ENCODE assay signal across 29 cellular contexts in genomic region chr16:27303256-27304100, GRCh38. TPM values are rescaled to one million over a fixed set of nuclear protein-coding genes. Genes with fewer than 3 reads are reported as not detected.
A peak's percentile ranks its signal among the peaks of the same experiment; 100 is the strongest.
DNase-seq lines count a peak whose midpoint lies in the region; ATAC-seq and TF ChIP-seq lines count a peak whose summit lies in the region.
"Had no signal": no experiment of that assay in that cellular context is flagged by ENCODE, and none has a peak within 500 bp of the region (broad histone marks: within the 10 kb centered on the region; RNA-seq: fewer than 3 reads in every experiment).

No MANE protein-coding gene starts in this region.

- H3K27ac ChIP-seq in DOHH2 (ENCODE audit: low read depth, low read length) (0 out of 2 replicates have a peak overlapping the region, but pooled peaks have one; percentile 98), GM23248 (no peak overlapping the region)
- H3K27ac ChIP-seq: brain microvascular endothelial cell, prostate gland had no signal

- ATAC-seq in HG02571 (IDR thresholded peaks at IDR 0.05; ENCODE audit: unreplicated experiment), result no peak

- H3K36me3 ChIP-seq in DOHH2 (ENCODE audit: control insufficient read depth, low read length) (no peaks in the 10 kb centered on the region), GM23248 (ENCODE audit: low read depth) (no peaks in the 10 kb centered on the region)
- H3K36me3 ChIP-seq: brain microvascular endothelial cell, prostate gland had no signal

- no peaks in the 10 kb centered on the region for H4K20me1 ChIP-seq in DOHH2 (ENCODE audit: control insufficient read depth, insufficient read depth, low read depth, low read length)
- no peaks in the 10 kb centered on the region for H4K20me1 ChIP-seq in GM23248 (ENCODE audit: insufficient read depth)

- intact Hi-C loops in dendritic cell treated with granulocyte-macrophage colony-stimulating factor and Interleukin-4, amounts not matched to agents 40 ng/mL and 50 ng/mL, for 4 days (cut with micrococcal nuclease), result no loop called here

- no peaks in the 10 kb centered on the region for H3K36me3 Mint-ChIP-seq in dendritic cell treated with granulocyte-macrophage colony-stimulating factor and Interleukin-4, amounts not matched to agents 40 ng/mL and 50 ng/mL, for 4 days (ENCODE audit: low read depth)
- no peaks in the 10 kb centered on the region for H3K36me3 Mint-ChIP-seq in nephron progenitor cell (ENCODE audit: low read depth)
- H3K36me3 Mint-ChIP-seq: activated CD4-positive, alpha-beta memory T cell treated with anti-CD3 and anti-CD28 coated beads for 36 hours; type B pancreatic cell had no signal

- H3K9me3 ChIP-seq in DOHH2 (ENCODE audit: control insufficient read depth, insufficient read depth, low read length) (peaks cover 4% of the 10 kb centered on the region; the same call in 1 of the 2 replicates), GM23248 (ENCODE audit: low read depth) (no peaks in the 10 kb centered on the region)
- H3K9me3 ChIP-seq: prostate gland had no signal

- TF ChIP-seq CTCF in DOHH2 (IDR thresholded peaks at IDR 0.05; ENCODE audit: low read depth, low read length, poor library complexity, severe bottlenecking) (no peak), nephron progenitor cell (IDR thresholded peaks at IDR 0.05) (no peak)

- peaks cover 39% of the 10 kb centered on the region for H3F3A ChIP-seq in DOHH2 (ENCODE audit: control insufficient read depth, insufficient read depth)
- H3F3A ChIP-seq in GM23248 (ENCODE audit: insufficient read depth), result 0 out of 2 replicates have a peak, but pooled peaks cover 8% of the 10 kb centered on the region

- H3K4me1 Mint-ChIP-seq in dendritic cell treated with granulocyte-macrophage colony-stimulating factor and Interleukin-4, amounts not matched to agents 40 ng/mL and 50 ng/mL, for 4 days (ENCODE audit: low read depth), result peaks cover 57% of the 10 kb centered on the region
- H3K4me1 Mint-ChIP-seq in nephron progenitor cell, result peaks cover 17% of the 10 kb centered on the region

- no peaks in the 10 kb centered on the region for H3K27me3 Mint-ChIP-seq in dendritic cell treated with granulocyte-macrophage colony-stimulating factor and Interleukin-4, amounts not matched to agents 40 ng/mL and 50 ng/mL, for 4 days
- H3K27me3 Mint-ChIP-seq in nephron progenitor cell (ENCODE audit: low read depth, poor library complexity), result peaks cover 3% of the 10 kb centered on the region

- H3K9ac ChIP-seq in GM23248, result no peak overlapping the region

- in situ Hi-C loops in GM23248 (cut with MboI), result no loop called here

- H3K4me2 ChIP-seq in DOHH2 (ENCODE audit: low read length), result peak overlapping the region; percentile 9; the same call in 1 of the 2 replicates
- no peak overlapping the region for H3K4me2 ChIP-seq in GM23248 (ENCODE audit: unreplicated experiment)

- WGBS in GM23248 (ENCODE audit: low coverage in 1 of 2, low lambda C conversion rate in 2 of 2, missing lambda C conversion rate in 2 of 2), 2 experiments, result 90 to 92% methylated on average over 12 of the region's 12 CpGs

- peaks cover 14% of the 10 kb centered on the region for H3K9me3 Mint-ChIP-seq in dendritic cell treated with granulocyte-macrophage colony-stimulating factor and Interleukin-4, amounts not matched to agents 40 ng/mL and 50 ng/mL, for 4 days
- H3K9me3 Mint-ChIP-seq in nephron progenitor cell, result peaks cover 21% of the 10 kb centered on the region
- H3K9me3 Mint-ChIP-seq: type B pancreatic cell had no signal

- H2AFZ ChIP-seq in GM23248, result no peak overlapping the region

- H3K9me2 ChIP-seq in DOHH2 (replicated peaks; ENCODE audit: control insufficient read depth, low read length) (no peaks in the 10 kb centered on the region), GM23248 (ENCODE audit: insufficient read depth) (no peaks in the 10 kb centered on the region)

- peak overlapping the region; percentile 71 for H3K27ac Mint-ChIP-seq in dendritic cell treated with granulocyte-macrophage colony-stimulating factor and Interleukin-4, amounts not matched to agents 40 ng/mL and 50 ng/mL, for 4 days
- H3K27ac Mint-ChIP-seq in nephron progenitor cell, result peak overlapping the region; percentile 90
- H3K27ac Mint-ChIP-seq: activated CD4-positive, alpha-beta memory T cell treated with anti-CD3 and anti-CD28 coated beads for 36 hours; activated T-helper 2 cell treated with anti-CD3 and anti-CD28 coated beads, Interferon-gamma antibody, Interleukin-2, Interleukin-4, amounts not matched to agents 10 μg/mL and 5 μg/mL and 100 μg/mL, durations not matched to agents 14 hours and 24 hours and 36 hours; HFFc6; memory B cell; T-helper 1 cell treated with Interleukin-12 subunit alpha and Interleukin-12 subunit beta and Interleukin-4 antibody, amounts not matched to agents 30 μg/mL and 1 μg/mL, for 36 hours; type B pancreatic cell had no signal

- H3K4me3 ChIP-seq in DOHH2 (ENCODE audit: low read length), result no peak overlapping the region
- no peak overlapping the region for H3K4me3 ChIP-seq in GM23248
- H3K4me3 ChIP-seq: prostate gland had no signal

- H3K4me1 ChIP-seq in DOHH2 (ENCODE audit: control insufficient read depth, low read length) (peaks cover 68% of the 10 kb centered on the region), GM23248 (ENCODE audit: insufficient read depth) (0 out of 2 replicates have a peak, but pooled peaks cover 3% of the 10 kb centered on the region)
- H3K4me1 ChIP-seq: prostate gland had no signal

- DNase-seq in M059J (ENCODE audit: low read depth) (peak; percentile 54), nephron progenitor cell (no peak), GM23248 (no peak), SW480 (ENCODE audit: low spot score) (no peak)
- DNase-seq: activated CD4-positive, alpha-beta memory T cell treated with anti-CD3 and anti-CD28 coated beads for 36 hours; activated CD4-positive, CD25-positive, alpha-beta regulatory T cell; activated CD8-positive, alpha-beta memory T cell treated with anti-CD3 and anti-CD28 coated beads, Interleukin-2, amount 50 U/mL, for 4 hours; amygdala; brain microvascular endothelial cell; C1 segment of cervical spinal cord; GF-D8; glutamatergic neuron; GOT3; HFFc6; NCI-H1092; NCI-H1694; NCI-H446 treated with DMSO at 0.1 percent for 48 hours; NCI-H82; nucleus accumbens; stimulated activated CD4-positive, alpha-beta T cell treated with anti-CD3 and anti-CD28 coated beads, Interleukin-4, amount 100 ng/mL, for 1 hour; substantia nigra had no signal

- no peak overlapping the region for H3K4me3 Mint-ChIP-seq in dendritic cell treated with granulocyte-macrophage colony-stimulating factor and Interleukin-4, amounts not matched to agents 40 ng/mL and 50 ng/mL, for 4 days
- H3K4me3 Mint-ChIP-seq in nephron progenitor cell, result no peak overlapping the region
- H3K4me3 Mint-ChIP-seq: activated CD4-positive, alpha-beta memory T cell treated with anti-CD3 and anti-CD28 coated beads for 36 hours; HFFc6; memory B cell; T-helper 1 cell treated with Interleukin-12 subunit alpha and Interleukin-12 subunit beta and Interleukin-4 antibody, amounts not matched to agents 30 μg/mL and 1 μg/mL, for 36 hours; type B pancreatic cell had no signal

- H3K27me3 ChIP-seq in DOHH2 (ENCODE audit: control insufficient read depth, low read length) (no peaks in the 10 kb centered on the region), GM23248 (replicated peaks; ENCODE audit: insufficient read depth) (no peaks in the 10 kb centered on the region)
- H3K27me3 ChIP-seq: brain microvascular endothelial cell had no signal

- H3K79me2 ChIP-seq in DOHH2 (ENCODE audit: control insufficient read depth, low read length) (no peaks in the 10 kb centered on the region), GM23248 (ENCODE audit: insufficient read depth) (no peaks in the 10 kb centered on the region)

RNA-seq across cellular contexts. Expression of gene IL4R, which starts 10.3 kb away (rescaled TPM):
- 8.5 and 13.1 TPM in 2 replicates for total RNA-seq in M059J (2014; rRNA removed; shearing (Covaris generic))
- 17.7 and 18.5 TPM in 2 replicates for total RNA-seq in GM23248 (2014; rRNA removed; shearing (Covaris generic))
- 11.3 and 11.7 TPM in 2 replicates for polyA plus RNA-seq in GM23248 (2016; fragmentation: Nextera tagmentation; extraction: Ambion mirVana)

RNA-seq across cellular contexts. Expression of gene NSMCE1, which starts 34.9 kb away (rescaled TPM):
- total RNA-seq in M059J (2014; rRNA removed; shearing (Covaris generic)), result 46.3 and 49.4 TPM in 2 replicates
- 45.3 and 69.3 TPM in 2 replicates for total RNA-seq in GM23248 (2014; rRNA removed; shearing (Covaris generic))
- polyA plus RNA-seq in GM23248 (2016; fragmentation: Nextera tagmentation; extraction: Ambion mirVana), result 99.3 and 107 TPM in 2 replicates
